In the genomic region with DNA sequence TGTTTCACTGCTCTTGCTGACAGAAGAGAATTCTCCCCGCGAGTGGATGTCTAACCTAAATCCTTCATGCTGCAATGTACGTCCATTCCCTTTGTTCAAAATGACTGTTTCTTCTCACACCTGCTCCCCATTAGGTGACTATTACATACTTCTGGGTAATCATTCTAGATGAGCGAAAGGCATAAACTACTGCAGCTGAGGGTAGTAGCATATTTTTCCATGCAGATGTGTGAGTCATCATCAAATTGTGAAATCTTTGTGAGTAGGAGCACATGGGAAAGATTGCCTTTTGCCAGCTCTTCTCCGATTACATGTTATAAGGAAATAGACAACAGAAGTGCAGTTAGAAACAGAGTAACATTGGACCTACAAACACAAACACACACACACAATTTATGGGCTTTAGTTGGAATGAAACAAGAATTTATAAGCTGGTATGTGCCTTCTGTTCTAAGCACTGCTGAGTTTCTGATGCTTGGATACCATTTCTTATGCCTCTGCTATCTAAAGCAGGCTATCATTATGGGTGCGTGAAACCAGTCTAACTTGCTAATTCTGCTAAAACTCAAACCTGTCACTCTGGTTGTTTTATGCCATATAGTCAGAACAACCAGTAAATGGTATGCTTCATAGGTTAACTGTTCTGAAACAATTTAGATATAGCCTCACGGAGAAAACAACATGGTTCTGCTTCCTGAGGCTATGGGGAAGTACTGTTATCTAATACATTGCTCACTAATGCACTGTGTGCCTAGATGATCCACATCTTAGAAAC, we compare ENCODE assay signal across 10 cellular contexts.
A peak's percentile ranks its signal among the peaks of the same experiment; 100 is the strongest.
DNase-seq lines count a peak whose midpoint lies in the region; ATAC-seq, FAIRE-seq and TF ChIP-seq lines count a peak whose summit lies in the region.
"Had no signal": no experiment of that assay in that cellular context is flagged by ENCODE, and none has a peak within 500 bp of the region (broad histone marks: within the 10 kb centered on the region; RNA-seq: fewer than 3 reads in every experiment).

No MANE protein-coding gene starts in this region.

- in situ Hi-C loops in astrocyte of the spinal cord (cut with HindIII; ENCODE audit: low sequenced_read_pairs) = no loop called here

- no peak overlapping the region for H3K4me3 ChIP-seq in astrocyte of the spinal cord (ENCODE audit: low read depth, low read length)

- FAIRE-seq in urothelium cell line (lab: Jason Lieb, UNC) = peak; percentile 30

- TF ChIP-seq CTCF in astrocyte of the spinal cord (IDR thresholded peaks at IDR 0.05; ENCODE audit: low read depth, low read length) = no peak

- DNase-seq in SIG-M5 treated with dmso at 0.1 percent for 504 hours (lab: John Stamatoyannopoulos, UW; ENCODE audit: unreplicated experiment) (peak; percentile 3), SIG-M5 (lab: John Stamatoyannopoulos, UW) (no peak), astrocyte of the spinal cord (ENCODE audit: low read depth, low spot score) (peak; percentile 40), iris pigment epithelial cell (ENCODE audit: low read depth) (peak; percentile 88), urothelium cell line (ENCODE audit: low spot score) (peak; percentile 64)
- DNase-seq: activated CD4-positive, alpha-beta T cell treated with anti-CD3 and anti-CD28 coated beads for 36 hours; CD4-positive, alpha-beta T cell had no signal

- ATAC-seq in GM21737 (IDR thresholded peaks at IDR 0.05; ENCODE audit: unreplicated experiment) = no peak
- no peak for ATAC-seq in GM19397 (IDR thresholded peaks at IDR 0.05; ENCODE audit: unreplicated experiment)
- no peak for ATAC-seq in HG02970 (IDR thresholded peaks at IDR 0.05; ENCODE audit: low FRiP score, unreplicated experiment)
- ATAC-seq: activated CD4-positive, alpha-beta T cell treated with anti-CD3 and anti-CD28 coated beads for 36 hours had no signal
